In genomic region chr2:63545023-63545422, GRCh38 we compare ENCODE assay signal across 16 cellular contexts. TPM values are rescaled to one million over a fixed set of nuclear protein-coding genes. Genes with fewer than 3 reads are reported as not detected.
DNase-seq lines count a peak whose midpoint lies in the region; ATAC-seq, FAIRE-seq and TF ChIP-seq lines count a peak whose summit lies in the region.
"Had no signal": no experiment of that assay in that cellular context is flagged by ENCODE, and none has a peak within 500 bp of the region (broad histone marks: within the 10 kb centered on the region; RNA-seq: fewer than 3 reads in every experiment).

No MANE protein-coding gene starts in this region.

- H3K9me3 ChIP-seq in H9 (ENCODE audit: control insufficient read depth, low read depth, low read length) (no peaks in the 10 kb centered on the region), heart left ventricle (peaks cover 0 to 21% (median 0%) of the 10 kb centered on the region in 12 donors), right cardiac atrium (ENCODE audit: control insufficient read depth, low read length) (no peaks in the 10 kb centered on the region)
- H3K9me3 ChIP-seq: A549, BE2C had no signal

- H2AFZ ChIP-seq in GM23338 (no peak overlapping the region), H9 (ENCODE audit: low read length) (no peak overlapping the region)

- no peak overlapping the region for H4K5ac ChIP-seq in H9 (ENCODE audit: insufficient read length, low read depth, low read length)

- TF ChIP-seq POLR2A in heart left ventricle (IDR thresholded peaks at IDR 0.05): no peak

- POLR2A ChIA-PET in activated CD4-positive, alpha-beta memory T cell treated with anti-CD3 and anti-CD28 coated beads for 36 hours (lab: Charles Lee): no interaction called here

- intact Hi-C loops in heart left ventricle (cut with DNase I) (no loop called here), right cardiac atrium (cut with DNase I) (no loop called here)
- intact Hi-C loops in activated CD4-positive, alpha-beta memory T cell treated with anti-CD3 and anti-CD28 coated beads for 36 hours (cut with micrococcal nuclease): no loop called here

- no peak overlapping the region for H3K18ac ChIP-seq in H9 (ENCODE audit: insufficient read length, low read depth, low read length)

- H3K14ac ChIP-seq in H9 (ENCODE audit: insufficient read depth, low read length): no peak overlapping the region

- no peak overlapping the region for H3K9ac ChIP-seq in H9 (ENCODE audit: extremely low read depth, insufficient read length, low read length)

- no peaks in the 10 kb centered on the region for H3K27me3 ChIP-seq in GM23338 (ENCODE audit: insufficient read depth)
- no peaks in the 10 kb centered on the region for H3K27me3 ChIP-seq in H9 (ENCODE audit: insufficient read depth, low read length)
- H3K27me3 ChIP-seq in heart left ventricle: no peaks in the 10 kb centered on the region
- H3K27me3 ChIP-seq in right cardiac atrium (ENCODE audit: control insufficient read depth, insufficient read depth): no peaks in the 10 kb centered on the region
- H3K27me3 ChIP-seq: BE2C had no signal

- H3K36me3 ChIP-seq in GM23338 (ENCODE audit: insufficient read depth): no peaks in the 10 kb centered on the region
- no peaks in the 10 kb centered on the region for H3K36me3 ChIP-seq in heart left ventricle
- H3K36me3 ChIP-seq: BE2C had no signal

- no peaks in the 10 kb centered on the region for H3F3A ChIP-seq in GM23338 (replicated peaks; ENCODE audit: low read depth)

- no peak overlapping the region for H2BK5ac ChIP-seq in H9 (ENCODE audit: insufficient read length, low read length)

- H3K79me2 ChIP-seq in GM23338 (replicated peaks; ENCODE audit: insufficient read depth) (no peaks in the 10 kb centered on the region; the same call in 1 of the 2 replicates), H9 (ENCODE audit: insufficient read depth, low read length) (no peaks in the 10 kb centered on the region)

- H4K8ac ChIP-seq in H9 (replicated peaks; ENCODE audit: insufficient read length, low read depth, low read length): no peak overlapping the region

- no peak overlapping the region for H2BK15ac ChIP-seq in H9 (ENCODE audit: low read depth, low read length)

- WGBS in H9 (ENCODE audit: extremely low coverage, insufficient read length, low lambda C conversion rate): no CpG with 5 or more reads among the region's 2 CpGs
- WGBS in heart left ventricle, 4 donors: 48 to 73% (median 58%) methylated on average over 2 of the region's 2 CpGs
- WGBS in right cardiac atrium: 64% methylated on average over 2 of the region's 2 CpGs

- H3K27ac Mint-ChIP-seq in GM23338 (peak overlapping the region; percentile 55), H9 (peak overlapping the region; percentile 31 to 90 (median 86); a peak in 6 of 7 replicates)
- no peak overlapping the region for H3K27ac Mint-ChIP-seq in activated CD4-positive, alpha-beta memory T cell treated with anti-CD3 and anti-CD28 coated beads for 36 hours
- H3K27ac Mint-ChIP-seq: CD4-positive, alpha-beta memory T cell had no signal

- TF ChIP-seq CTCF in GM23338 (conservative IDR thresholded peaks at IDR 0.05; ENCODE audit: low read depth in 2 of 2): no peak
- no peak for TF ChIP-seq CTCF in H9 (conservative IDR thresholded peaks at IDR 0.05)
- TF ChIP-seq CTCF in heart left ventricle (IDR thresholded peaks at IDR 0.05): no peak

- H4K20me1 ChIP-seq in GM23338 (replicated peaks; ENCODE audit: insufficient read depth) (no peaks in the 10 kb centered on the region), H9 (ENCODE audit: control insufficient read depth, insufficient read depth, insufficient read length) (no peaks in the 10 kb centered on the region)

- no peak overlapping the region for H3K56ac ChIP-seq in H9 (ENCODE audit: insufficient read length, low read depth, low read length)

- no peak overlapping the region for H3K4me3 Mint-ChIP-seq in GM23338
- H3K4me3 Mint-ChIP-seq in H9: no peak overlapping the region; a peak in 1 of 5 replicates
- no peak overlapping the region for H3K4me3 Mint-ChIP-seq in activated CD4-positive, alpha-beta memory T cell treated with anti-CD3 and anti-CD28 coated beads for 36 hours

- H3K27me3 Mint-ChIP-seq in GM23338 (ENCODE audit: insufficient read depth, low read depth, poor library complexity) (peaks cover 6% of the 10 kb centered on the region), H9 (ENCODE audit: low read depth) (no peaks in the 10 kb centered on the region)
- no peaks in the 10 kb centered on the region for H3K27me3 Mint-ChIP-seq in activated CD4-positive, alpha-beta memory T cell treated with anti-CD3 and anti-CD28 coated beads for 36 hours
- H3K27me3 Mint-ChIP-seq: CD4-positive, alpha-beta memory T cell had no signal

- no peak overlapping the region for H3K23ac ChIP-seq in H9 (ENCODE audit: insufficient read length, low read depth, low read length)

- no peak for FAIRE-seq in urothelium cell line (lab: Jason Lieb, UNC)
- FAIRE-seq: A549, GM12892 had no signal

- no peaks in the 10 kb centered on the region for H3K79me1 ChIP-seq in H9 (ENCODE audit: insufficient read depth, low read depth, low read length, poor library complexity, severe bottlenecking)

- H3K4ac ChIP-seq in H9 (ENCODE audit: low read depth, low read length): no peak overlapping the region

- H2BK20ac ChIP-seq in H9 (ENCODE audit: low read depth, low read length, poor library complexity, severe bottlenecking): no peak overlapping the region

- H3T11ph ChIP-seq in H9 (ENCODE audit: low read length): no peak overlapping the region

- H3K4me1 ChIP-seq in GM23338 (ENCODE audit: insufficient read depth) (no peaks in the 10 kb centered on the region), H9 (ENCODE audit: insufficient read depth, low read length) (no peaks in the 10 kb centered on the region; the same call in 1 of the 2 replicates), heart left ventricle (peaks cover 0 to 8% (median 0%) of the 10 kb centered on the region in 12 donors), right cardiac atrium (ENCODE audit: control insufficient read depth, insufficient read depth, low read length) (no peaks in the 10 kb centered on the region)
- H3K4me1 ChIP-seq: A549, BE2C had no signal

- CTCF ChIA-PET in activated CD4-positive, alpha-beta memory T cell treated with anti-CD3 and anti-CD28 coated beads for 36 hours (lab: Charles Lee): no interaction called here

- H3K36me3 Mint-ChIP-seq in GM23338 (ENCODE audit: low read depth): no peaks in the 10 kb centered on the region
- H3K36me3 Mint-ChIP-seq in H9 (ENCODE audit: insufficient read depth in 1 of 3, low read depth in 3 of 3): no peaks in the 10 kb centered on the region; a peak in 1 of 7 replicates
- peaks cover 2% of the 10 kb centered on the region for H3K36me3 Mint-ChIP-seq in activated CD4-positive, alpha-beta memory T cell treated with anti-CD3 and anti-CD28 coated beads for 36 hours

- no peak overlapping the region for H3K4me2 ChIP-seq in GM23338
- no peak overlapping the region for H3K4me2 ChIP-seq in H9 (ENCODE audit: insufficient read depth, insufficient read length, low read length)
- H3K4me2 ChIP-seq: A549 had no signal

- no peaks in the 10 kb centered on the region for H3K23me2 ChIP-seq in H9 (ENCODE audit: insufficient read length, low read depth, low read length, poor library complexity, severe bottlenecking)

- no peak overlapping the region for H2BK12ac ChIP-seq in H9 (ENCODE audit: insufficient read length, low read depth, low read length)

- H3K4me1 Mint-ChIP-seq in GM23338 (peaks cover 9% of the 10 kb centered on the region), H9 (peaks cover 11 to 14% of the 10 kb centered on the region in 2 experiments)
- H3K4me1 Mint-ChIP-seq in activated CD4-positive, alpha-beta memory T cell treated with anti-CD3 and anti-CD28 coated beads for 36 hours (ENCODE audit: low read depth): no peaks in the 10 kb centered on the region

- ATAC-seq in GM23338 (peak; percentile 39; the same call in 2 of the 3 replicates), heart left ventricle (peak; percentile 95 to 96 (median 95)), right cardiac atrium (peak; percentile 77 to 95), HG02973 (IDR thresholded peaks at IDR 0.05; ENCODE audit: unreplicated experiment) (no peak)
- ATAC-seq: A549 had no signal

- H4K91ac ChIP-seq in H9 (ENCODE audit: insufficient read length, low read depth, low read length): no peak overlapping the region

- DNase-seq in GM23338 (ENCODE audit: low spot score) (peak; percentile 19), H9 (no peak), heart left ventricle (peak in 4 of 5 donors; percentile 14 to 51 (median 39)), right cardiac atrium (peak in 1 of 3 donors; percentile 30), urothelium cell line (ENCODE audit: low spot score) (no peak)
- DNase-seq in activated CD4-positive, alpha-beta memory T cell treated with anti-CD3 and anti-CD28 coated beads for 36 hours: no peak
- DNase-seq: BE2C; CD4-positive, alpha-beta memory T cell; DMS79; GOT3; HCEC 1CT; IMR-90 had no signal

- H2BK120ac ChIP-seq in H9 (ENCODE audit: low read depth, low read length, poor library complexity, severe bottlenecking): no peak overlapping the region

- H3K27ac ChIP-seq in GM23338 (ENCODE audit: low read depth) (no peak overlapping the region), H9 (ENCODE audit: insufficient read length, low read depth, low read length) (no peak overlapping the region), heart left ventricle (peak overlapping the region in 3 of 12 donors; percentile 17 to 43 (median 36)), right cardiac atrium (ENCODE audit: low read length) (no peak overlapping the region)
- H3K27ac ChIP-seq: A549, C4-2B had no signal

- no peaks in the 10 kb centered on the region for H3K9me2 ChIP-seq in GM23338 (ENCODE audit: insufficient read depth)

- H3K4me3 ChIP-seq in GM23338 (no peak overlapping the region), heart left ventricle (no peak overlapping the region), right cardiac atrium (ENCODE audit: low read length) (no peak overlapping the region)
- H3K4me3 ChIP-seq: A549 had no signal

- no peak overlapping the region for H2AK5ac ChIP-seq in H9 (ENCODE audit: insufficient read length, low read length)

- no peaks in the 10 kb centered on the region for H3K9me3 Mint-ChIP-seq in GM23338
- no peaks in the 10 kb centered on the region for H3K9me3 Mint-ChIP-seq in H9
- peaks cover 7% of the 10 kb centered on the region for H3K9me3 Mint-ChIP-seq in activated CD4-positive, alpha-beta memory T cell treated with anti-CD3 and anti-CD28 coated beads for 36 hours

RNA-seq across cellular contexts. Expression of gene WDPCP, which starts 43.3 kb away (rescaled TPM):
- total RNA-seq in GM23338 (2014; rRNA removed; shearing (Covaris generic)): 13.0 and 20.4 TPM in 2 replicates
- polyA plus RNA-seq in GM23338 (2016; fragmentation: Nextera tagmentation; extraction: Ambion mirVana) (8.8 and 10.7 TPM in 2 replicates), heart left ventricle (1 to 10 TPM; 3.2 to 6.2 TPM), right cardiac atrium (3.8 TPM)
- total RNA-seq in H9 (2021) (17.4 and 22.4 TPM in 2 replicates), heart left ventricle (10 to 100 TPM; 13.9 to 32.2 (median 16.6) TPM), right cardiac atrium (10 to 100 TPM; 11.9 to 17.3 (median 15.3) TPM)
- total RNA-seq in activated CD4-positive, alpha-beta memory T cell treated with anti-CD3 and anti-CD28 coated beads for 36 hours: 1 to 10 TPM; 4.4 to 5.0 TPM

RNA-seq across cellular contexts. Expression of gene MDH1, which starts 43.7 kb away (rescaled TPM):
- total RNA-seq in GM23338 (2014; rRNA removed; shearing (Covaris generic)): 275 and 294 TPM in 2 replicates
- polyA plus RNA-seq in GM23338 (2016; fragmentation: Nextera tagmentation; extraction: Ambion mirVana) (503 and 541 TPM in 2 replicates), heart left ventricle (1,000 to 10,000 TPM; 1,118 to 2,242 TPM), right cardiac atrium (1,828 TPM)
- total RNA-seq in H9 (2021) (317 and 324 TPM in 2 replicates), heart left ventricle (1,000 to 10,000 TPM in 8 of 9 donors, 100 to 1,000 TPM in 1; 862 to 1,901 (median 1,395) TPM), right cardiac atrium (1,000 to 10,000 TPM in 3 of 4 donors, 100 to 1,000 TPM in 1; 965 to 1,163 (median 1,063) TPM)
- total RNA-seq in activated CD4-positive, alpha-beta memory T cell treated with anti-CD3 and anti-CD28 coated beads for 36 hours: 100 to 1,000 TPM; 261 to 268 TPM

Comparison
In these comparisons a context has a peak if more than half of its experiments do, and no peak if none do; other contexts are left out.
1. DNase-seq: peak in GM23338 (single experiment) and heart left ventricle (4 of 5); none in H9 (single experiment), activated CD4-positive, alpha-beta memory T cell treated with anti-CD3 and anti-CD28 coated beads for 36 hours (single experiment) and urothelium cell line (single experiment).